In genomic region chr7:121795736-121796135, GRCh38 we compare ENCODE assay signal across 22 cellular contexts.
"Had no signal": no experiment of that assay in that cellular context is flagged by ENCODE, and none has a peak within 500 bp of the region (broad histone marks: within the 10 kb centered on the region; RNA-seq: fewer than 3 reads in every experiment).

No MANE protein-coding gene starts in this region.

- ATAC-seq: activated CD8-positive, alpha-beta T cell treated with anti-CD3 and anti-CD28 coated beads for 36 hours; body of pancreas; stimulated activated naive CD8-positive, alpha-beta T cell treated with anti-CD3 and anti-CD28 coated beads, Interleukin-15, Interleukin-2, amounts not matched to agents 100 U/mL and 50 U/mL, for 24 hours had no signal

- H3K4me3 Mint-ChIP-seq: activated CD4-positive, alpha-beta T cell treated with anti-CD3 and anti-CD28 coated beads, Interleukin-2, amount 10 ng/mL, durations not matched to agents 24 days and 14 days; activated CD8-positive, alpha-beta T cell treated with anti-CD3 and anti-CD28 coated beads for 36 hours; activated naive CD4-positive, alpha-beta T cell treated with anti-CD3 and anti-CD28 coated beads for 36 hours; activated T-cell treated with anti-CD3 and anti-CD28 coated beads, Interleukin-2, amount 50 U/mL, for 24 hours; nephron had no signal

- H3K4me3 ChIP-seq: body of pancreas, coronary artery, lung, prostate gland, right atrium auricular region, tibial nerve, vagina had no signal

- H3K27ac ChIP-seq: body of pancreas, coronary artery, right atrium auricular region had no signal

- H3K4me1 ChIP-seq: body of pancreas, prostate gland, right atrium auricular region had no signal

- H3K27me3 ChIP-seq: body of pancreas, right atrium auricular region, tibial nerve, vagina had no signal

- H3K9me3 Mint-ChIP-seq: activated CD4-positive, alpha-beta T cell treated with anti-CD3 and anti-CD28 coated beads, Interleukin-2, amount 10 ng/mL, durations not matched to agents 24 days and 14 days; activated CD8-positive, alpha-beta T cell treated with anti-CD3 and anti-CD28 coated beads for 36 hours; activated T-helper 2 cell treated with anti-CD3 and anti-CD28 coated beads, Interferon-gamma antibody, Interleukin-2, Interleukin-4, amounts not matched to agents 10 μg/mL and 5 μg/mL and 100 μg/mL, durations not matched to agents 14 hours and 24 hours and 36 hours had no signal

- H3K36me3 ChIP-seq: prostate gland, right atrium auricular region, tibial nerve, vagina had no signal

- H3K4me1 Mint-ChIP-seq: activated CD4-positive, alpha-beta T cell treated with anti-CD3 and anti-CD28 coated beads, Interleukin-2, amount 10 ng/mL, durations not matched to agents 24 days and 14 days had no signal

- DNase-seq: activated CD4-positive, alpha-beta T cell treated with anti-CD3 and anti-CD28 coated beads, Interleukin-2, amount 10 ng/mL, durations not matched to agents 24 days and 14 days; activated CD8-positive, alpha-beta T cell treated with anti-CD3 and anti-CD28 coated beads for 36 hours; activated naive CD4-positive, alpha-beta T cell treated with anti-CD3 and anti-CD28 coated beads for 36 hours; activated T-cell treated with anti-CD3 and anti-CD28 coated beads, Interleukin-2, amount 50 U/mL, for 24 hours; body of pancreas; foreskin fibroblast; glutamatergic neuron; hypothalamus; islet precursor cell; midbrain; stimulated activated naive CD8-positive, alpha-beta T cell treated with anti-CD3 and anti-CD28 coated beads, Interleukin-15, Interleukin-2, amounts not matched to agents 100 U/mL and 50 U/mL, for 24 hours; substantia nigra; T-helper 1 cell; T-helper 9 cell had no signal

- H3K9me3 ChIP-seq: body of pancreas, prostate gland, right atrium auricular region, tibial nerve, vagina had no signal

- H3K27me3 Mint-ChIP-seq: activated CD4-positive, alpha-beta T cell treated with anti-CD3 and anti-CD28 coated beads, Interleukin-2, amount 10 ng/mL, durations not matched to agents 24 days and 14 days; activated CD8-positive, alpha-beta T cell treated with anti-CD3 and anti-CD28 coated beads for 36 hours; activated T-cell treated with anti-CD3 and anti-CD28 coated beads, Interleukin-2, amount 50 U/mL, for 24 hours had no signal

- H3K27ac Mint-ChIP-seq: activated CD4-positive, alpha-beta T cell treated with anti-CD3 and anti-CD28 coated beads, Interleukin-2, amount 10 ng/mL, durations not matched to agents 24 days and 14 days; activated CD8-positive, alpha-beta T cell treated with anti-CD3 and anti-CD28 coated beads for 36 hours; activated naive CD4-positive, alpha-beta T cell treated with anti-CD3 and anti-CD28 coated beads for 36 hours; activated T-cell treated with anti-CD3 and anti-CD28 coated beads, Interleukin-2, amount 50 U/mL, for 24 hours; activated T-helper 2 cell treated with anti-CD3 and anti-CD28 coated beads, Interferon-gamma antibody, Interleukin-2, Interleukin-4, amounts not matched to agents 10 μg/mL and 5 μg/mL and 100 μg/mL, durations not matched to agents 14 hours and 24 hours and 36 hours; nephron had no signal
